In genomic region chr13:41785402-41786142, GRCh38 we compare ENCODE assay signal across 15 cellular contexts.
DNase-seq lines count a peak whose midpoint lies in the region; ATAC-seq and TF ChIP-seq lines count a peak whose summit lies in the region.
"Had no signal": no experiment of that assay in that cellular context is flagged by ENCODE, and none has a peak within 500 bp of the region (broad histone marks: within the 10 kb centered on the region; RNA-seq: fewer than 3 reads in every experiment).

No MANE protein-coding gene starts in this region.

- POLR2A ChIA-PET in WTC11 (lab: Charles Lee) = no interaction called here

- no peak for TF ChIP-seq CTCF in WTC11 (IDR thresholded peaks at IDR 0.05)

- CTCF ChIA-PET in WTC11 (lab: Charles Lee) = interaction anchor here (0.5 kb wide), 1 partner anchor 712 kb away, joined by 3 read pairs; no protein-coding TSS in a partner anchor

- no peaks in the 10 kb centered on the region for H3K9me3 Mint-ChIP-seq in WTC11
- H3K9me3 Mint-ChIP-seq in activated naive CD4-positive, alpha-beta T cell treated with anti-CD3 and anti-CD28 coated beads, Interleukin-2, amount 50 U/mL, for 72 hours = no peaks in the 10 kb centered on the region
- H3K9me3 Mint-ChIP-seq: CD14-positive monocyte, H9 had no signal

- no peaks in the 10 kb centered on the region for H3K36me3 Mint-ChIP-seq in WTC11
- H3K36me3 Mint-ChIP-seq in activated naive CD4-positive, alpha-beta T cell treated with anti-CD3 and anti-CD28 coated beads, Interleukin-2, amount 50 U/mL, for 72 hours = no peaks in the 10 kb centered on the region

- ATAC-seq in left ventricle myocardium superior (peak; percentile 52), WTC11 (no peak)
- no peak for ATAC-seq in activated naive CD4-positive, alpha-beta T cell treated with anti-CD3 and anti-CD28 coated beads, Interleukin-2, amount 50 U/mL, for 72 hours

- intact Hi-C loops in left ventricle myocardium superior (cut with micrococcal nuclease) = no loop called here
- intact Hi-C loops in cardiac septum (cut with DNase I) = no loop called here

- H3K27me3 Mint-ChIP-seq in WTC11 (ENCODE audit: low read depth) = no peaks in the 10 kb centered on the region

- H3K4me1 Mint-ChIP-seq in WTC11 = no peaks in the 10 kb centered on the region
- H3K4me1 Mint-ChIP-seq: CD14-positive monocyte had no signal

- 0 out of 2 replicates have a peak overlapping the region, but pooled peaks have one; percentile 1 for H3K27ac Mint-ChIP-seq in WTC11
- H3K27ac Mint-ChIP-seq in activated naive CD4-positive, alpha-beta T cell treated with anti-CD3 and anti-CD28 coated beads, Interleukin-2, amount 50 U/mL, for 72 hours = no peak overlapping the region
- H3K27ac Mint-ChIP-seq: CD14-positive monocyte, H9 had no signal

- DNase-seq in left ventricle myocardium superior (no peak), cardiac septum (ENCODE audit: low spot score) (no peak), WTC11 (ENCODE audit: low spot score) (no peak), medulla oblongata (ENCODE audit: extremely low spot score) (peak; percentile 37), HUDEP-2 (lab: John Stamatoyannopoulos, UW; ENCODE audit: unreplicated experiment in 76 of 76) (no peak), mesenteric fat pad (ENCODE audit: low spot score) (no peak)
- no peak for DNase-seq in activated naive CD4-positive, alpha-beta T cell treated with anti-CD3 and anti-CD28 coated beads, Interleukin-2, amount 50 U/mL, for 72 hours (ENCODE audit: low spot score in 2 of 2)
- DNase-seq: H9; NCI-H1417; NCI-H1930; NCI-H2171; NCI-H446; NK-92 treated with Interleukin-12 subunit alpha and Interleukin-12 subunit beta, amount 100 ng/mL, for 24 hours; OCI-M1 had no signal

- H3K4me3 Mint-ChIP-seq in WTC11 = no peak overlapping the region
- H3K4me3 Mint-ChIP-seq: CD14-positive monocyte, H9 had no signal

TF ChIP-seq in WTC11, 78 proteins besides CTCF, POLR2A, EP300 and RAD21:
- TF ChIP-seq OVOL2 (CRISPR knock-in tag; IDR thresholded peaks at IDR 0.05; ENCODE audit: borderline replicate concordance) = no peak
- TF ChIP-seq RORB (CRISPR knock-in tag; IDR thresholded peaks at IDR 0.05) = no peak
- TF ChIP-seq ZNF219 (CRISPR knock-in tag; IDR thresholded peaks at IDR 0.05; ENCODE audit: borderline replicate concordance) = no peak
- no peak for TF ChIP-seq SMAD3 (CRISPR knock-in tag; IDR thresholded peaks at IDR 0.05; ENCODE audit: borderline replicate concordance)
- TF ChIP-seq ERG (CRISPR knock-in tag; IDR thresholded peaks at IDR 0.05) = no peak
- no peak for TF ChIP-seq NR3C1 (CRISPR knock-in tag; conservative IDR thresholded peaks at IDR 0.05; ENCODE audit: low read depth)
- no peak for TF ChIP-seq IRF2 (CRISPR knock-in tag; IDR thresholded peaks at IDR 0.05; ENCODE audit: borderline replicate concordance, low read depth)
- TF ChIP-seq IRF1 (CRISPR knock-in tag; IDR thresholded peaks at IDR 0.05) = no peak
TF ChIP-seq in WTC11: peak in this region for 0.
